In genomic region chr20:46400828-46401477, GRCh38 we compare ENCODE assay signal across 8 cellular contexts. TPM values are rescaled to one million over a fixed set of nuclear protein-coding genes. Genes with fewer than 3 reads are reported as not detected.
DNase-seq lines count a peak whose midpoint lies in the region; ATAC-seq and TF ChIP-seq lines count a peak whose summit lies in the region.

No MANE protein-coding gene starts in this region.

- peak overlapping the region in 1 of 2 donors; percentile 10 for H3K4me3 ChIP-seq in mucosa of rectum (ENCODE audit: low read length in 2 of 2)

- H3K27ac ChIP-seq in mucosa of rectum (ENCODE audit: low read depth in 2 of 2, low read length in 2 of 2): peak overlapping the region; percentile 39 to 46

- intact Hi-C loops in CD14-positive monocyte (cut with micrococcal nuclease): no loop called here
- intact Hi-C loops in MCF 10A (cut with micrococcal nuclease): no loop called here

- peaks cover 0 to 2% of the 10 kb centered on the region in 2 donors for H3K36me3 ChIP-seq in mucosa of rectum (ENCODE audit: control insufficient read depth in 2 of 2, insufficient read depth in 2 of 2, low read length in 2 of 2)

- DNase-seq in CD14-positive monocyte (ENCODE audit: low spot score) (no peak), MV-4-11 (lab: John Stamatoyannopoulos, UW) (peak; percentile 20), MCF 10A (ENCODE audit: unreplicated experiment) (no peak), GOT3 (lab: John Stamatoyannopoulos, UW) (no peak), DMS 273 treated with DMSO at 0.1 percent for 48 hours (lab: John Stamatoyannopoulos, UW) (no peak), SW480 (ENCODE audit: low spot score) (no peak)

- peaks cover 26 to 27% of the 10 kb centered on the region in 2 donors for H3K4me1 ChIP-seq in mucosa of rectum (ENCODE audit: control insufficient read depth in 2 of 2, insufficient read depth in 2 of 2, low read length in 2 of 2)

- CTCF ChIA-PET in MCF 10A (lab: Yijun Ruan, JAX): interaction anchor here (0.6 to 2.6 kb wide), 6 partner anchors 11 to 432 kb away, joined by 3 to 6 read pairs (median 4); no protein-coding TSS in a partner anchor

- H3K9me3 ChIP-seq in mucosa of rectum (ENCODE audit: control insufficient read depth in 2 of 2, low read length in 2 of 2): no peaks in the 10 kb centered on the region

- TF ChIP-seq CTCF in CD14-positive monocyte (IDR thresholded peaks at IDR 0.05): no peak
- no peak for TF ChIP-seq CTCF in MCF 10A (IDR thresholded peaks at IDR 0.05; ENCODE audit: unreplicated experiment)

- H3K27me3 Mint-ChIP-seq in CD14-positive monocyte (ENCODE audit: low read depth in 3 of 3): no peaks in the 10 kb centered on the region
- no peaks in the 10 kb centered on the region for H3K27me3 Mint-ChIP-seq in MCF 10A (ENCODE audit: insufficient read depth, unreplicated experiment)

- no peaks in the 10 kb centered on the region for H3K27me3 ChIP-seq in mucosa of rectum (ENCODE audit: control insufficient read depth in 2 of 2, insufficient read depth in 2 of 2, low read length in 2 of 2)

- H3K4me1 Mint-ChIP-seq in CD14-positive monocyte: peaks cover 89% of the 10 kb centered on the region
- H3K4me1 Mint-ChIP-seq in MCF 10A (ENCODE audit: insufficient read depth, unreplicated experiment): peaks cover 29% of the 10 kb centered on the region

- H3K36me3 Mint-ChIP-seq in CD14-positive monocyte (peaks cover 13 to 20% of the 10 kb centered on the region in 2 donors), MCF 10A (ENCODE audit: insufficient read depth, unreplicated experiment) (peaks cover 7% of the 10 kb centered on the region)

- H3K9ac ChIP-seq in mucosa of rectum (ENCODE audit: low read depth in 1 of 2, low read length in 2 of 2): no peak overlapping the region

- no TSS peak for BruUV-seq in MCF 10A (replicated peaks; lab: Mats Ljungman, UMichigan)

- H3K4me3 Mint-ChIP-seq in CD14-positive monocyte (peak overlapping the region; percentile 49 to 75), MCF 10A (ENCODE audit: unreplicated experiment) (no peak overlapping the region)

- H3K9me3 Mint-ChIP-seq in CD14-positive monocyte: no peaks in the 10 kb centered on the region
- no peaks in the 10 kb centered on the region for H3K9me3 Mint-ChIP-seq in MCF 10A (ENCODE audit: unreplicated experiment)

- no peak for ATAC-seq in HG03159 (IDR thresholded peaks at IDR 0.05; ENCODE audit: unreplicated experiment)

- H3K27ac Mint-ChIP-seq in CD14-positive monocyte (peak overlapping the region; percentile 83 to 94 (median 91)), MCF 10A (ENCODE audit: low read depth, unreplicated experiment) (peak overlapping the region; percentile 71)

- POLR2A ChIA-PET in MCF 10A (lab: Yijun Ruan, JAX): interaction anchor here (1.5 to 2.6 kb wide), 2 partner anchors 23 to 37 kb away, joined by 7 to 17 read pairs; no protein-coding TSS in a partner anchor

RNA-seq across cellular contexts. Expression of gene ELMO2, which starts 5.5 kb away (rescaled TPM):
- polyA plus RNA-seq in CD14-positive monocyte: 10 to 100 TPM; 35.3 to 42.3 TPM
- 21.1 and 31.7 TPM in 2 replicates for total RNA-seq in MCF 10A (2022)
